In the genomic region with DNA sequence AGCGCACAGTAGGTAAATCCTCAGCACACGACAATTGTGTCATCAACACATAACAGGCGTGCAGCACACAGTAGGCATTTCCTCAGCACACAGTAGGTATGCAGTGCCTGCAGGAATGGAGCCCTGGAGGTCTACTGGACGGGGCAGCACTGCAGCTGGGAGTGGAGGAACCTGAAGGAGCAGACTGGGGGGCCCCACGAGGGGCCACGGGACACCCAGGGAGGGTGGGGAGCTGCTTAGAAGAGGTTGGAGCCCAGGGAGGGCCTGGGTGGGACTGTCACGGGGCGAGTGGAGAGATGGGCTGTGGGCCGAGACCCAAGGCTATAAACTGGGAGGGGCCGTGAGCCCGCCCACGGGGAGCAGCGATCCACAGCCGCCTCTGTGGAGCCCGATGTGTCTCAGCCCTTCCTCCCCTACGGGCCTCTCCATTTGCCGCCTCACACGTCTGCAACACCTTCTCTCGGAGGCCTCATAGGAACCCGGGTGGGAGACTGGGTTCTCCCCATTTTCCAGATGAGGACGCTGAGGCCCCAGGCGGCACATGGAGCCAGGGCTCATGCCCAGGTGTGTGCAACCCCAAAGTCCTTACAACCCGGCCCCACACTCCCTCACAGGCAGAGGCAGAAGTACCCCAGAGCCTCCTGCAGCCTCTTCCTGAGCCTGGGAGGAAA, we compare ENCODE assay signal across 17 cellular contexts.
A peak's percentile ranks its signal among the peaks of the same experiment; 100 is the strongest.
DNase-seq lines count a peak whose midpoint lies in the region; ATAC-seq, FAIRE-seq and TF ChIP-seq lines count a peak whose summit lies in the region.
"Had no signal": no experiment of that assay in that cellular context is flagged by ENCODE, and none has a peak within 500 bp of the region (broad histone marks: within the 10 kb centered on the region; RNA-seq: fewer than 3 reads in every experiment).

No MANE protein-coding gene starts in this region.

- H3K27ac ChIP-seq in SJCRH30 (no peak overlapping the region), kidney (ENCODE audit: low read depth in 2 of 2, low read length in 2 of 2) (no peak overlapping the region)
- H3K27ac ChIP-seq: esophagus muscularis mucosa, PC-9, upper lobe of left lung had no signal

- H3K4me1 Mint-ChIP-seq in stimulated activated memory B cell treated with anti-CD40 and anti-IgM and Interleukin-4, amounts not matched to agents 10 μg/mL and 1 μg/mL and 100 μg/mL, for 72 hours: no peaks in the 10 kb centered on the region
- H3K4me1 Mint-ChIP-seq: memory B cell had no signal

- H3K36me3 Mint-ChIP-seq in stimulated activated memory B cell treated with anti-CD40 and anti-IgM and Interleukin-4, amounts not matched to agents 10 μg/mL and 1 μg/mL and 100 μg/mL, for 72 hours: no peaks in the 10 kb centered on the region
- H3K36me3 Mint-ChIP-seq: memory B cell had no signal

- H3K9ac ChIP-seq in kidney (ENCODE audit: low read length in 2 of 2): no peak overlapping the region

- no peaks in the 10 kb centered on the region for H3K9me3 Mint-ChIP-seq in stimulated activated memory B cell treated with anti-CD40 and anti-IgM and Interleukin-4, amounts not matched to agents 10 μg/mL and 1 μg/mL and 100 μg/mL, for 72 hours
- H3K9me3 Mint-ChIP-seq: memory B cell had no signal

- peak; percentile 8 for DNase-seq in NOMO-1 treated with DMSO at 0.1 percent for 48 hours (lab: John Stamatoyannopoulos, UW; ENCODE audit: unreplicated experiment)
- DNase-seq in NOMO-1 (lab: John Stamatoyannopoulos, UW; ENCODE audit: unreplicated experiment in 2 of 2): no peak
- peak; percentile 17 for DNase-seq in ELR (ENCODE audit: low read depth)
- DNase-seq in SJCRH30: peak; percentile 19 to 24
- DNase-seq in kidney: peak; percentile 64
- DNase-seq in MG63: no peak
- no peak for DNase-seq in RCC 7860 (ENCODE audit: low spot score)
- DNase-seq: amniotic stem cell, nucleus accumbens, PC-9 had no signal

- ATAC-seq in stimulated activated memory B cell treated with anti-CD40 and anti-IgM and Interleukin-4, amounts not matched to agents 10 μg/mL and 1 μg/mL and 100 μg/mL, for 72 hours: no peak

- no peak overlapping the region for H3K27ac Mint-ChIP-seq in stimulated activated memory B cell treated with anti-CD40 and anti-IgM and Interleukin-4, amounts not matched to agents 10 μg/mL and 1 μg/mL and 100 μg/mL, for 72 hours
- H3K27ac Mint-ChIP-seq: memory B cell had no signal

- H3K27me3 ChIP-seq in SJCRH30 (no peaks in the 10 kb centered on the region), MG63 (no peaks in the 10 kb centered on the region)

- FAIRE-seq in kidney (lab: Jason Lieb, UNC): no peak
- FAIRE-seq in RCC 7860 (lab: Jason Lieb, UNC): no peak
- FAIRE-seq: colon, D721Med had no signal

- TF ChIP-seq CTCF in kidney (IDR thresholded peaks at IDR 0.05; ENCODE audit: borderline replicate concordance, extremely low read depth, insufficient read depth): no peak

- intact Hi-C loops in kidney (cut with DNase I): no loop called here

- H3K27me3 Mint-ChIP-seq in stimulated activated memory B cell treated with anti-CD40 and anti-IgM and Interleukin-4, amounts not matched to agents 10 μg/mL and 1 μg/mL and 100 μg/mL, for 72 hours: peaks cover 34% of the 10 kb centered on the region

- no peak overlapping the region for H3K4me3 Mint-ChIP-seq in stimulated activated memory B cell treated with anti-CD40 and anti-IgM and Interleukin-4, amounts not matched to agents 10 μg/mL and 1 μg/mL and 100 μg/mL, for 72 hours
- H3K4me3 Mint-ChIP-seq: memory B cell had no signal

- no peaks in the 10 kb centered on the region for H3K36me3 ChIP-seq in SJCRH30
- no peaks in the 10 kb centered on the region for H3K36me3 ChIP-seq in kidney (ENCODE audit: control insufficient read depth in 1 of 2, insufficient read depth in 2 of 2, low read length in 2 of 2)
- no peaks in the 10 kb centered on the region for H3K36me3 ChIP-seq in MG63
- H3K36me3 ChIP-seq: esophagus muscularis mucosa, upper lobe of left lung had no signal

- H3K4me3 ChIP-seq in SJCRH30: no peak overlapping the region
- no peak overlapping the region for H3K4me3 ChIP-seq in kidney (ENCODE audit: low read length in 2 of 2)
- no peak overlapping the region for H3K4me3 ChIP-seq in MG63
- H3K4me3 ChIP-seq: esophagus muscularis mucosa, PC-9, smooth muscle cell, upper lobe of left lung had no signal

- no peaks in the 10 kb centered on the region for H3K9me3 ChIP-seq in SJCRH30 (replicated peaks)
- H3K9me3 ChIP-seq in kidney (ENCODE audit: control insufficient read depth in 1 of 2, low read length in 2 of 2): no peaks in the 10 kb centered on the region
- H3K9me3 ChIP-seq in MG63: no peaks in the 10 kb centered on the region
- H3K9me3 ChIP-seq: upper lobe of left lung had no signal

- H3K4me1 ChIP-seq in SJCRH30 (no peaks in the 10 kb centered on the region), kidney (ENCODE audit: control insufficient read depth in 1 of 2, insufficient read depth in 1 of 2, low read depth in 1 of 2, low read length in 2 of 2) (peaks cover 0 to 13% of the 10 kb centered on the region in 2 donors)
- H3K4me1 ChIP-seq: esophagus muscularis mucosa had no signal

Comparison
In these comparisons a context has a peak if more than half of its experiments do, and no peak if none do; other contexts are left out.
1. DNase-seq: peak in NOMO-1 treated with DMSO at 0.1 percent for 48 hours (single experiment), ELR (single experiment), SJCRH30 (2 of 2) and kidney (single experiment); none in NOMO-1 (0 of 2), MG63 (single experiment) and RCC 7860 (single experiment).